8 cellular contexts compared by ENCODE assay signal in the genomic region with DNA sequence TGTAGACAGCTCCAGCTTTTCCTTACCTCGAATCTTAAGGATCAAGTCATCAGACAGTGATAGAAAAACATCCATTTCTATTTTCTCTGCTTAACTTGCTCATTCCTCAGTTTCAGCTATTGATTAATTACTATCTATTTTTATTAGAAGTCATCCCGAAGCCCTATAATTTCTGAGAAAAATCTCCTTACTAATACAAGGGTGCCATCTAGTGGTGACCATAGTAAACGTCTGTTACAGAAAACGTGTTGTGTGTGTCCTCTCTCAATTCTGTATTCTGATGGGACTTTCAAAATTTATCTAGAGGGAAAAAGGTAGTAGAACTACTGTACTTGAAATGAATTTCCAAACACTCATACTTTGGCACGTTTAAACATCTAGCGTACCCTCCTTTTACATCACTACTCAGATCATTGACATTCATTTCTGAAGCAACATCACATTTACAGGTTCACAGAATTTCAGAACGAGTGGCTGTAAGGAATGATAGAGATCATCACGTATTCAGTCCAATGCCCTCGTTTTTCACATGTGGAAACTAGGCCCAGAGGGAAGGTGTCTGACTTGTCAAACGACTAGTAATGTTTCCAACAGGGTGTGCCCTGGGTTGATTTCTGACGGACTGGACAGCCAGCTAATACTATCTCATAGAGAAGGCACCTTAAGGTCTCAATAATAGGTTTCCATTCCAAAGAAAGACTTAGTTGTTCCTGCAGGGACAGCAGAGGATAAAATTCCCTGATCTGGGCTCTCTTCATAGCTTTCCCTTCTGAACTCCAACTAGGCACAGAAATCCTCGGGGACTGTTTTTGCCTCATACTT. TPM values are rescaled to one million over a fixed set of nuclear protein-coding genes. Genes with fewer than 3 reads are reported as not detected.
A peak's percentile ranks its signal among the peaks of the same experiment; 100 is the strongest.
DNase-seq lines count a peak whose midpoint lies in the region; ATAC-seq and TF ChIP-seq lines count a peak whose summit lies in the region.

No MANE protein-coding gene starts in this region.

- H3K18ac ChIP-seq in mesenchymal stem cell (ENCODE audit: low read depth in 1 of 2, low read length in 2 of 2): no peak overlapping the region

- H2AFZ ChIP-seq in PC-3 (ENCODE audit: low read length): no peak overlapping the region
- H2AFZ ChIP-seq in mesenchymal stem cell (ENCODE audit: low read depth, low read length): no peak overlapping the region

- H2BK12ac ChIP-seq in mesenchymal stem cell (ENCODE audit: low read length in 2 of 2): no peak overlapping the region

- no peak overlapping the region for H3K4me2 ChIP-seq in PC-3 (ENCODE audit: low read length)
- no peak overlapping the region for H3K4me2 ChIP-seq in mesenchymal stem cell (ENCODE audit: low read length, poor library complexity, severe bottlenecking)

- no peaks in the 10 kb centered on the region for H3K9me2 ChIP-seq in PC-3 (replicated peaks; ENCODE audit: low read length)

- H3F3A ChIP-seq in PC-3 (ENCODE audit: low read length, unreplicated experiment): no peaks in the 10 kb centered on the region

- no peak overlapping the region for H2BK15ac ChIP-seq in mesenchymal stem cell (ENCODE audit: low read depth, poor library complexity, severe bottlenecking)

- no peaks in the 10 kb centered on the region for H4K20me1 ChIP-seq in PC-3 (ENCODE audit: low read length)

- no peak overlapping the region for H2AK5ac ChIP-seq in mesenchymal stem cell (ENCODE audit: low read length, severe bottlenecking)

- POLR2A ChIA-PET in PC-3 (lab: Charles Lee; ENCODE audit: unreplicated experiment): no interaction called here

- peaks cover 12% of the 10 kb centered on the region for H3K79me1 ChIP-seq in mesenchymal stem cell (replicated peaks; ENCODE audit: low read length, poor library complexity, severe bottlenecking)

- H3K79me2 ChIP-seq in PC-3 (ENCODE audit: low read length): peaks cover 7% of the 10 kb centered on the region; the same call in 1 of the 2 replicates

- H3K4me1 ChIP-seq in PC-3 (ENCODE audit: insufficient read depth, low read length) (no peaks in the 10 kb centered on the region), mesenchymal stem cell (ENCODE audit: control insufficient read depth, insufficient read depth, low read depth, low read length) (peaks cover 2% of the 10 kb centered on the region)

- 55% methylated on average over 9 of the region's 12 CpGs for WGBS in mesenchymal stem cell

- no peak overlapping the region for H3K14ac ChIP-seq in mesenchymal stem cell (ENCODE audit: low read length in 2 of 2)

- H3K27ac ChIP-seq in PC-3 (ENCODE audit: low read length) (no peak overlapping the region), mesenchymal stem cell (ENCODE audit: low read length, poor library complexity, severe bottlenecking) (no peak overlapping the region)

- no peaks in the 10 kb centered on the region for H3K9me3 ChIP-seq in PC-3 (ENCODE audit: low read length)
- peaks cover 5% of the 10 kb centered on the region for H3K9me3 ChIP-seq in mesenchymal stem cell (ENCODE audit: control insufficient read depth, low read length)

- intact Hi-C loops in PC-3 (cut with micrococcal nuclease): loop anchor here (1.0 to 5.0 kb wide), 2 partner anchors 72 to 230 kb away; no protein-coding TSS in a partner anchor

- H3K27me3 ChIP-seq in PC-3 (ENCODE audit: low read length): no peaks in the 10 kb centered on the region
- H3K27me3 ChIP-seq in mesenchymal stem cell (ENCODE audit: control insufficient read depth in 1 of 2, insufficient read depth in 1 of 2, low read length in 2 of 2): no peaks in the 10 kb centered on the region

- BruUV-seq in PC-3 (replicated peaks; lab: Mats Ljungman, UMichigan): no TSS peak

- H3K9ac ChIP-seq in PC-3 (ENCODE audit: low read length) (no peak overlapping the region), mesenchymal stem cell (ENCODE audit: low read length) (no peak overlapping the region)

- TF ChIP-seq CTCF in PC-3 (conservative IDR thresholded peaks at IDR 0.05; ENCODE audit: low read depth, low read length): peak; percentile 93

- DNase-seq in DMS153 (lab: John Stamatoyannopoulos, UW) (peak; percentile 4), PC-3 (peak; percentile 74), dedifferentiated amniotic fluid mesenchymal stem cell (ENCODE audit: extremely low spot score) (peak; percentile 68), mesenchymal stem cell (peak; percentile 62), NCI-H226 (no peak)
- peak; percentile 47 for DNase-seq in Jurkat, Clone E6-1 (ENCODE audit: low read depth, low spot score)
- no peak for DNase-seq in activated naive CD4-positive, alpha-beta T cell treated with Interleukin-2 at 50 U/mL for 16 hours

- CTCF ChIA-PET in PC-3 (lab: Charles Lee): interaction anchor here (1.4 kb wide), 1 partner anchor 83 kb away, joined by 4 read pairs; no protein-coding TSS in a partner anchor

- no peak overlapping the region for H2BK120ac ChIP-seq in mesenchymal stem cell (ENCODE audit: low read depth, low read length)

- peak; percentile 48 for ATAC-seq in PC-3
- no peak for ATAC-seq in HG03175 (IDR thresholded peaks at IDR 0.05; ENCODE audit: unreplicated experiment)

- no peak overlapping the region for H3K4me3 ChIP-seq in Jurkat, Clone E6-1 (ENCODE audit: low read length)
- H3K4me3 ChIP-seq in PC-3 (ENCODE audit: low read length): no peak overlapping the region
- H3K4me3 ChIP-seq in mesenchymal stem cell (ENCODE audit: insufficient read depth in 1 of 2, low read depth in 1 of 2, low read length in 2 of 2): no peak overlapping the region

- H4K8ac ChIP-seq in mesenchymal stem cell (ENCODE audit: low read length): no peak overlapping the region

- H3K23ac ChIP-seq in mesenchymal stem cell (ENCODE audit: low read length in 2 of 2): no peak overlapping the region

- no peak overlapping the region for H2BK5ac ChIP-seq in mesenchymal stem cell (ENCODE audit: low read depth, low read length, poor library complexity, severe bottlenecking)

- no peak overlapping the region for H3K4ac ChIP-seq in mesenchymal stem cell (ENCODE audit: low read depth in 1 of 2, low read length in 2 of 2)

- 0 out of 2 replicates have a peak, but pooled peaks cover 2% of the 10 kb centered on the region for H3K36me3 ChIP-seq in PC-3 (ENCODE audit: low read depth, low read length)
- H3K36me3 ChIP-seq in mesenchymal stem cell (ENCODE audit: control insufficient read depth in 1 of 2, insufficient read depth in 2 of 2, low read depth in 1 of 2, low read length in 2 of 2): peaks cover 0 to 4% of the 10 kb centered on the region in 2 experiments

- no peak overlapping the region for H4K91ac ChIP-seq in mesenchymal stem cell (ENCODE audit: low read length)

RNA-seq across cellular contexts. Expression of gene HACD2, which starts 25.6 kb away (rescaled TPM):
- polyA plus RNA-seq in Jurkat, Clone E6-1 (2012; ENCODE audit: insufficient read depth, insufficient read length): 14.5 TPM
- 43.8 and 47.3 TPM in 2 replicates for total RNA-seq in PC-3 (2014; rRNA removed)
- 13.5 TPM for polyA plus RNA-seq in mesenchymal stem cell (2013, experiment 1 of 2)
- polyA plus RNA-seq in mesenchymal stem cell (2013, experiment 2 of 2): 14.5 TPM

Comparison
In these comparisons a context has a peak if more than half of its experiments do, and no peak if none do; other contexts are left out.
1. DNase-seq: peak in DMS153 (single experiment), Jurkat, Clone E6-1 (single experiment), PC-3 (single experiment), dedifferentiated amniotic fluid mesenchymal stem cell (single experiment) and mesenchymal stem cell (single experiment); none in activated naive CD4-positive, alpha-beta T cell treated with Interleukin-2 at 50 U/mL for 16 hours (single experiment) and NCI-H226 (single experiment).